2 cellular contexts compared by ENCODE assay signal in genomic region chr7:31935671-31936070, GRCh38.
TF ChIP-seq lines count a peak whose summit lies in the region.

No MANE protein-coding gene starts in this region.

TF ChIP-seq in A549, 52 proteins besides CTCF, POLR2A, EP300 and RAD21:
- TF ChIP-seq MYC (IDR thresholded peaks at IDR 0.05; ENCODE audit: borderline replicate concordance, low read length) (no peak), MAFK (IDR thresholded peaks at IDR 0.05; ENCODE audit: partially characterized antibody) (no peak), FOXS1 (CRISPR knock-in tag; IDR thresholded peaks at IDR 0.05) (no peak), SMC3 (IDR thresholded peaks at IDR 0.05) (no peak), HOXB5 (CRISPR knock-in tag; IDR thresholded peaks at IDR 0.05) (no peak), FOSL2 (IDR thresholded peaks at IDR 0.05) (no peak), FOSL2 (CRISPR knock-in tag; IDR thresholded peaks at IDR 0.05) (no peak), ESRRA (IDR thresholded peaks at IDR 0.05; ENCODE audit: borderline replicate concordance, low read length) (no peak), NR3C1 (IDR thresholded peaks at IDR 0.05) (no peak), BHLHE40 (IDR thresholded peaks at IDR 0.05; ENCODE audit: low read depth, low read length) (no peak), EHF (CRISPR knock-in tag; IDR thresholded peaks at IDR 0.05) (no peak), TFCP2L1 (CRISPR knock-in tag; IDR thresholded peaks at IDR 0.05) (no peak), PHF8 (IDR thresholded peaks at IDR 0.05; ENCODE audit: borderline replicate concordance, low read depth) (no peak), RARB (CRISPR knock-in tag; IDR thresholded peaks at IDR 0.05) (no peak), JUNB (IDR thresholded peaks at IDR 0.05) (no peak), HOXB13 (CRISPR knock-in tag; IDR thresholded peaks at IDR 0.05; ENCODE audit: low read depth) (no peak), CBX2 (IDR thresholded peaks at IDR 0.05; ENCODE audit: borderline replicate concordance, low read depth) (no peak), RCOR1 (IDR thresholded peaks at IDR 0.05; ENCODE audit: low read depth, low read length) (no peak), CBX8 (IDR thresholded peaks at IDR 0.05) (no peak), ZNF302 (CRISPR knock-in tag; IDR thresholded peaks at IDR 0.05) (no peak)

TF ChIP-seq in IMR-90, 13 proteins besides CTCF, POLR2A, EP300 and RAD21:
- TF ChIP-seq, protein P1, sequence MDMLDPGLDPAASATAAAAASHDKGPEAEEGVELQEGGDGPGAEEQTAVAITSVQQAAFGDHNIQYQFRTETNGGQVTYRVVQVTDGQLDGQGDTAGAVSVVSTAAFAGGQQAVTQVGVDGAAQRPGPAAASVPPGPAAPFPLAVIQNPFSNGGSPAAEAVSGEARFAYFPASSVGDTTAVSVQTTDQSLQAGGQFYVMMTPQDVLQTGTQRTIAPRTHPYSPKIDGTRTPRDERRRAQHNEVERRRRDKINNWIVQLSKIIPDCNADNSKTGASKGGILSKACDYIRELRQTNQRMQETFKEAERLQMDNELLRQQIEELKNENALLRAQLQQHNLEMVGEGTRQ (IDR thresholded peaks at IDR 0.05; ENCODE audit: low read depth, low read length): no peak
- TF ChIP-seq CHD1 (IDR thresholded peaks at IDR 0.05; ENCODE audit: low read depth, low read length) (no peak), ELK1 (IDR thresholded peaks at IDR 0.05; ENCODE audit: borderline replicate concordance, low read depth, low read length) (no peak), RFX5 (IDR thresholded peaks at IDR 0.05; ENCODE audit: low read depth, low read length) (no peak)
TF ChIP-seq in IMR-90: peak in this region for 0.
